Comparison of ENCODE assay signal across 21 cellular contexts in genomic region chr7:46833186-46833585, GRCh38.
A peak's percentile ranks its signal among the peaks of the same experiment; 100 is the strongest.
DNase-seq lines count a peak whose midpoint lies in the region; ATAC-seq, FAIRE-seq and TF ChIP-seq lines count a peak whose summit lies in the region.
"Had no signal": no experiment of that assay in that cellular context is flagged by ENCODE, and none has a peak within 500 bp of the region (broad histone marks: within the 10 kb centered on the region; RNA-seq: fewer than 3 reads in every experiment).

No MANE protein-coding gene starts in this region.

- H3K4me1 Mint-ChIP-seq in endodermal cell, result peaks cover 8% of the 10 kb centered on the region
- H3K4me1 Mint-ChIP-seq: B cell had no signal

- H3K9ac ChIP-seq in IMR-90 (ENCODE audit: low read depth, low read length), result no peak overlapping the region
- no peak overlapping the region for H3K9ac ChIP-seq in endodermal cell (ENCODE audit: extremely low read depth, low read length, poor library complexity, severe bottlenecking)
- H3K9ac ChIP-seq: BLaER1 treated with 17β-estradiol and CSF1 and Interleukin-3, amounts not matched to agents 10 nM and 100 nM had no signal

- H3K14ac ChIP-seq in IMR-90 (replicated peaks; ENCODE audit: low read depth, low read length), result no peak overlapping the region

- no peak for ATAC-seq in IMR-90 (ENCODE audit: low read depth)
- ATAC-seq: CD8-positive, alpha-beta T cell had no signal

- H3K23ac ChIP-seq in IMR-90 (ENCODE audit: low read depth, low read length), result no peak overlapping the region

- CTCF ChIA-PET in IMR-90 (lab: Yijun Ruan, JAX), result interaction anchor here (0.6 kb wide), 1 partner anchor 388 kb away, joined by 3 read pairs; no protein-coding TSS in a partner anchor

- no peak overlapping the region for H3K4me2 ChIP-seq in IMR-90 (ENCODE audit: low read depth, low read length)
- H3K4me2 ChIP-seq: BLaER1 treated with 17β-estradiol and CSF1 and Interleukin-3, amounts not matched to agents 10 nM and 100 nM had no signal

- POLR2A ChIA-PET in IMR-90 (lab: Charles Lee; ENCODE audit: unreplicated experiment), result no interaction called here

- no peak overlapping the region for H3K4me3 Mint-ChIP-seq in endodermal cell
- H3K4me3 Mint-ChIP-seq: B cell; CD4-positive, alpha-beta T cell; CD8-positive, alpha-beta T cell had no signal

- no peak overlapping the region for H2AK9ac ChIP-seq in IMR-90 (replicated peaks; ENCODE audit: low read depth, low read length, poor library complexity)

- no peak overlapping the region for H2BK15ac ChIP-seq in IMR-90 (ENCODE audit: low read depth, low read length)

- H2AK5ac ChIP-seq in IMR-90 (ENCODE audit: low read depth, low read length), result no peak overlapping the region

- no peak overlapping the region for H4K5ac ChIP-seq in IMR-90 (ENCODE audit: low read depth, low read length)

- H3K18ac ChIP-seq in IMR-90 (ENCODE audit: low read depth, low read length), result no peak overlapping the region

- peak; percentile 20 for FAIRE-seq in H54 (lab: Jason Lieb, UNC)
- FAIRE-seq: A204.1, D721Med, G401.6, GM12891, GM19239 had no signal

- H2BK20ac ChIP-seq in IMR-90 (ENCODE audit: low read depth, low read length), result no peak overlapping the region

- BruUV-seq in IMR-90 (replicated peaks; lab: Mats Ljungman, UMichigan), result no TSS peak

- no peak overlapping the region for H3K27ac Mint-ChIP-seq in endodermal cell
- H3K27ac Mint-ChIP-seq: B cell; CD4-positive, alpha-beta T cell; CD8-positive, alpha-beta T cell had no signal

- TF ChIP-seq CTCF in IMR-90 (conservative IDR thresholded peaks at IDR 0.05; ENCODE audit: low read depth, low read length) (no peak), endodermal cell (conservative IDR thresholded peaks at IDR 0.05) (no peak)

- H3K56ac ChIP-seq in IMR-90 (ENCODE audit: extremely low read depth, insufficient read depth, low read length), result no peak overlapping the region

- no peak overlapping the region for H3K4ac ChIP-seq in IMR-90 (ENCODE audit: low read depth, low read length)

- no peaks in the 10 kb centered on the region for H3K27me3 Mint-ChIP-seq in endodermal cell (ENCODE audit: insufficient read depth)
- H3K27me3 Mint-ChIP-seq: B cell; CD4-positive, alpha-beta T cell had no signal

- peaks cover 10% of the 10 kb centered on the region for H3K9me3 Mint-ChIP-seq in endodermal cell

- no peak for TF ChIP-seq POLR2A in H54 (IDR thresholded peaks at IDR 0.05; ENCODE audit: low read depth, low read length)
- TF ChIP-seq POLR2A in IMR-90 (IDR thresholded peaks at IDR 0.05; ENCODE audit: low read depth, low read length), result no peak

- no peak overlapping the region for H2AFZ ChIP-seq in IMR-90 (replicated peaks; ENCODE audit: low read length, poor library complexity)

- no peaks in the 10 kb centered on the region for H3K27me3 ChIP-seq in IMR-90 (ENCODE audit: control insufficient read depth, insufficient read depth, low read length)
- H3K27me3 ChIP-seq in endodermal cell (ENCODE audit: control insufficient read depth, insufficient read depth, low read length, poor library complexity, severe bottlenecking), result no peaks in the 10 kb centered on the region
- H3K27me3 ChIP-seq: BLaER1 treated with 17β-estradiol and CSF1 and Interleukin-3, amounts not matched to agents 10 nM and 100 nM had no signal

- H3K4me3 ChIP-seq in IMR-90 (ENCODE audit: insufficient read depth, low read depth, low read length), result no peak overlapping the region
- H3K4me3 ChIP-seq in endodermal cell (ENCODE audit: low read length), result peak overlapping the region; percentile 20
- H3K4me3 ChIP-seq: BLaER1 treated with 17β-estradiol and CSF1 and Interleukin-3, amounts not matched to agents 10 nM and 100 nM had no signal

- no CpG with 5 or more reads among the region's 1 CpG for WGBS in IMR-90 (ENCODE audit: extremely low coverage in 2 of 2, insufficient read length in 1 of 2), 2 experiments
- no CpG with 5 or more reads among the region's 1 CpG for WGBS in endodermal cell (ENCODE audit: insufficient coverage in 1 of 2, insufficient read length in 1 of 2), 2 experiments

- H3K27ac ChIP-seq in IMR-90 (ENCODE audit: insufficient read depth, low read length), result no peak overlapping the region
- H3K27ac ChIP-seq in endodermal cell (ENCODE audit: low read depth, low read length), result no peak overlapping the region
- H3K27ac ChIP-seq: BLaER1 treated with 17β-estradiol and CSF1 and Interleukin-3, amounts not matched to agents 10 nM and 100 nM; C4-2B had no signal

- H3K36me3 Mint-ChIP-seq in endodermal cell (ENCODE audit: low read depth), result no peaks in the 10 kb centered on the region
- H3K36me3 Mint-ChIP-seq: CD8-positive, alpha-beta T cell had no signal

- H3K9me1 ChIP-seq in IMR-90 (ENCODE audit: insufficient read depth, low read length), result peaks cover 3% of the 10 kb centered on the region; the same call in 1 of the 2 replicates

- no peaks in the 10 kb centered on the region for H3K9me3 ChIP-seq in IMR-90 (ENCODE audit: control insufficient read depth, insufficient read depth, low read length)
- H3K9me3 ChIP-seq in endodermal cell (ENCODE audit: control insufficient read depth, low read length), result peaks cover 48% of the 10 kb centered on the region
- H3K9me3 ChIP-seq: Caco-2 had no signal

- in situ Hi-C loops in IMR-90 (cut with MboI; ENCODE audit: low sequenced_read_pairs), result no loop called here

- H3K36me3 ChIP-seq in IMR-90 (ENCODE audit: control insufficient read depth, insufficient read depth, low read length) (no peaks in the 10 kb centered on the region), endodermal cell (ENCODE audit: control insufficient read depth, insufficient read depth, low read length) (no peaks in the 10 kb centered on the region)
- H3K36me3 ChIP-seq: BLaER1 treated with 17β-estradiol and CSF1 and Interleukin-3, amounts not matched to agents 10 nM and 100 nM had no signal

- intact Hi-C loops in IMR-90 (cut with micrococcal nuclease), result no loop called here

- no peak overlapping the region for H4K91ac ChIP-seq in IMR-90 (ENCODE audit: insufficient read depth, low read depth, low read length)

- H4K8ac ChIP-seq in IMR-90 (ENCODE audit: low read depth in 2 of 2, low read length in 2 of 2), result no peak overlapping the region

- no peaks in the 10 kb centered on the region for H4K20me1 ChIP-seq in IMR-90 (ENCODE audit: insufficient read depth, low read length)
- H4K20me1 ChIP-seq: BLaER1 treated with 17β-estradiol and CSF1 and Interleukin-3, amounts not matched to agents 10 nM and 100 nM had no signal

- H3K79me1 ChIP-seq in IMR-90 (ENCODE audit: low read depth in 1 of 2, low read length in 2 of 2), result no peaks in the 10 kb centered on the region

- H2BK120ac ChIP-seq in IMR-90 (ENCODE audit: low read depth, low read length), result no peak overlapping the region

- TF ChIP-seq RAD21 in IMR-90 (IDR thresholded peaks at IDR 0.05; ENCODE audit: low read length), result no peak

- dilution Hi-C loops in IMR-90 (cut with HindIII; ENCODE audit: low sequenced_read_pairs, unreplicated experiment), result no loop called here

- H2BK5ac ChIP-seq in IMR-90 (ENCODE audit: low read depth, low read length, poor library complexity, severe bottlenecking), result no peak overlapping the region

- peaks cover 2% of the 10 kb centered on the region; the same call in 1 of the 2 replicates for H3K4me1 ChIP-seq in IMR-90 (ENCODE audit: control insufficient read depth, insufficient read depth, low read length)
- no peaks in the 10 kb centered on the region for H3K4me1 ChIP-seq in endodermal cell (ENCODE audit: control insufficient read depth, insufficient read depth, low read length)
- H3K4me1 ChIP-seq: Caco-2 had no signal

- DNase-seq in H54 (ENCODE audit: insufficient read length, low spot score) (no peak), IMR-90 (no peak), endodermal cell (no peak), SHP77 treated with DMSO at 0.1 percent for 48 hours (lab: John Stamatoyannopoulos, UW) (no peak)
- DNase-seq in activated CD8-positive, alpha-beta memory T cell treated with anti-CD3 and anti-CD28 coated beads for 24 hours, result no peak
- DNase-seq: 8988T; ACHN; Caco-2; Calu3; CD4-positive, alpha-beta T cell; CD8-positive, alpha-beta T cell; DMS79 treated with DMSO at 0.1 percent for 48 hours; GF-D8 had no signal

TF ChIP-seq in IMR-90, 13 proteins besides CTCF, POLR2A, EP300 and RAD21:
- TF ChIP-seq MXI1 (IDR thresholded peaks at IDR 0.05; ENCODE audit: borderline replicate concordance, low read depth, low read length) (no peak), CEBPB (IDR thresholded peaks at IDR 0.05; ENCODE audit: low read depth, low read length) (peak; percentile 60)
